ENCODE assay signal across 22 cellular contexts in the genomic region with DNA sequence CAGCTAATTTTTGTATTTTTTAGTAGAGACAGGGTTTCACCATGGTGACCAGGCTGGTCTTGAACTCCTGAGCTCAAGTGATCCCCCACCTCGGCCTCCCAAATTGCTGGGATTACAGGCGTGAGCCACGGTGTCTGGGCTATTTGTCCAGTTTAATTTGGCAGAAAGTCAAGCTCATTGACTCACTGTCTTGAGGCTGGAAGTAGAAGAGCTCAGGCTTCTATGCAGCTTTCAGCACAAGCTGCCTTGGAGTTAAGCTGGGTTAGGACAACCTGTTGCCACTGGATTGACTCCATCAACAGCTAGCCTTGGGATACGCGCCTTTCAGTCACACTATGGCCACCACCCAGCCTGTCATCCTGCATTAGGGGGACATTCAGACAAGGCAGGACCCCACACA.
A peak's percentile ranks its signal among the peaks of the same experiment; 100 is the strongest.
DNase-seq lines count a peak whose midpoint lies in the region; ATAC-seq and TF ChIP-seq lines count a peak whose summit lies in the region.
"Had no signal": no experiment of that assay in that cellular context is flagged by ENCODE, and none has a peak within 500 bp of the region (broad histone marks: within the 10 kb centered on the region; RNA-seq: fewer than 3 reads in every experiment).

No MANE protein-coding gene starts in this region.

- 50 to 63% methylated on average over 5 of the region's 5 CpGs for WGBS in GM23248 (ENCODE audit: low coverage in 1 of 2, low lambda C conversion rate in 2 of 2, missing lambda C conversion rate in 2 of 2), 2 experiments

- TF ChIP-seq CTCF in fibroblast of mammary gland (conservative IDR thresholded peaks at IDR 0.05; ENCODE audit: control insufficient read depth, insufficient read depth, low read depth, low read length), result no peak

- H3K27me3 ChIP-seq in GM23248 (replicated peaks; ENCODE audit: insufficient read depth) (peaks cover 12% of the 10 kb centered on the region; the same call in 1 of the 2 replicates), adipocyte (replicated peaks; ENCODE audit: control insufficient read depth, insufficient read depth, low read length) (peaks cover 11% of the 10 kb centered on the region), skeletal muscle tissue (ENCODE audit: control insufficient read depth in 3 of 3, insufficient read depth in 3 of 3, low read length in 3 of 3) (peaks cover 0 to 2% (median 0%) of the 10 kb centered on the region in 3 donors)
- H3K27me3 ChIP-seq: BLaER1, esophagus muscularis mucosa, hepatocyte had no signal

- ATAC-seq in GM21529 (IDR thresholded peaks at IDR 0.05; ENCODE audit: unreplicated experiment), result no peak
- ATAC-seq: Right ventricle myocardium inferior, T-helper 17 cell had no signal

- H2AFZ ChIP-seq in GM23248, result no peak overlapping the region
- H2AFZ ChIP-seq: hepatocyte had no signal

- H3K27ac ChIP-seq in GM23248 (no peak overlapping the region), skeletal muscle tissue (ENCODE audit: low read depth, low read length) (peak overlapping the region; percentile 5)
- H3K27ac ChIP-seq: BLaER1, coronary artery, esophagus muscularis mucosa, hepatocyte, thoracic aorta had no signal

- H3K4me3 ChIP-seq in GM23248 (no peak overlapping the region), adipocyte (ENCODE audit: low read length) (no peak overlapping the region), fibroblast of mammary gland (ENCODE audit: control insufficient read depth, low read depth, low read length) (no peak overlapping the region), skeletal muscle tissue (ENCODE audit: low read length in 3 of 3) (no peak overlapping the region)
- H3K4me3 ChIP-seq: BLaER1, coronary artery, esophagus muscularis mucosa, hepatocyte, thoracic aorta had no signal

- H3K36me3 ChIP-seq in GM23248 (ENCODE audit: low read depth) (no peaks in the 10 kb centered on the region), adipocyte (ENCODE audit: control insufficient read depth, insufficient read depth, low read length, severe bottlenecking) (no peaks in the 10 kb centered on the region), skeletal muscle tissue (ENCODE audit: control insufficient read depth in 3 of 3, insufficient read depth in 3 of 3, low read length in 3 of 3) (no peaks in the 10 kb centered on the region)
- H3K36me3 ChIP-seq: BLaER1, esophagus muscularis mucosa, thoracic aorta had no signal

- no peaks in the 10 kb centered on the region for H3K9me2 ChIP-seq in GM23248 (ENCODE audit: insufficient read depth)

- H3K9ac ChIP-seq in GM23248 (no peak overlapping the region), adipocyte (ENCODE audit: low read length) (no peak overlapping the region), skeletal muscle tissue (ENCODE audit: low read depth in 1 of 3, low read length in 3 of 3) (no peak overlapping the region)
- H3K9ac ChIP-seq: BLaER1 had no signal

- in situ Hi-C loops in GM23248 (cut with MboI), result no loop called here

- DNase-seq in GM23248, result peak; percentile 59
- peak; percentile 49 for DNase-seq in adipocyte (ENCODE audit: low read depth)
- peak; percentile 63 for DNase-seq in fibroblast of mammary gland (ENCODE audit: low read depth)
- no peak for DNase-seq in NCI-H82 (lab: John Stamatoyannopoulos, UW)
- DNase-seq in NCI-H2029 (lab: John Stamatoyannopoulos, UW), result no peak
- DNase-seq: activated B cell treated with CpG ODN at 0.5 μM for 24 hours; activated effector memory CD4-positive, alpha-beta T cell treated with Interleukin-2 at 50 U/mL for 16 hours; amniotic stem cell; DMS 273 treated with DMSO at 0.1 percent for 48 hours; midbrain; NCI-H1048; NCI-H774; stimulated activated CD4-positive, alpha-beta T cell treated with anti-CD3 and anti-CD28 coated beads, Interleukin-2, amount 100 ng/mL, for 48 hours; T-helper 17 cell had no signal

- H3F3A ChIP-seq in GM23248 (ENCODE audit: insufficient read depth), result no peaks in the 10 kb centered on the region

- H3K9me3 ChIP-seq in GM23248 (ENCODE audit: low read depth) (no peaks in the 10 kb centered on the region), adipocyte (ENCODE audit: control insufficient read depth, low read length) (peaks cover 3% of the 10 kb centered on the region), skeletal muscle tissue (ENCODE audit: control insufficient read depth in 3 of 3, low read length in 3 of 3) (no peaks in the 10 kb centered on the region)
- H3K9me3 ChIP-seq: esophagus muscularis mucosa had no signal

- no peaks in the 10 kb centered on the region for H3K79me2 ChIP-seq in GM23248 (ENCODE audit: insufficient read depth)
- H3K79me2 ChIP-seq: hepatocyte had no signal

- no peaks in the 10 kb centered on the region for H4K20me1 ChIP-seq in GM23248 (ENCODE audit: insufficient read depth)
- H4K20me1 ChIP-seq: BLaER1 had no signal

- no peak overlapping the region for H3K4me2 ChIP-seq in GM23248 (ENCODE audit: unreplicated experiment)
- H3K4me2 ChIP-seq: BLaER1, hepatocyte had no signal

- no peaks in the 10 kb centered on the region for H3K4me1 ChIP-seq in GM23248 (ENCODE audit: insufficient read depth)
- peaks cover 15% of the 10 kb centered on the region for H3K4me1 ChIP-seq in adipocyte (ENCODE audit: control insufficient read depth, insufficient read depth, low read length)
- H3K4me1 ChIP-seq in skeletal muscle tissue (ENCODE audit: control insufficient read depth in 3 of 3, insufficient read depth in 3 of 3, low read length in 3 of 3), result peaks cover 0 to 2% (median 0%) of the 10 kb centered on the region in 3 donors
- H3K4me1 ChIP-seq: BLaER1, esophagus muscularis mucosa had no signal

Comparison
In these comparisons a context has a peak if more than half of its experiments do, and no peak if none do; other contexts are left out.
1. DNase-seq: peak in GM23248 (single experiment), adipocyte (single experiment) and fibroblast of mammary gland (single experiment); none in NCI-H82 (single experiment) and NCI-H2029 (single experiment).